9 cellular contexts compared by ENCODE assay signal in genomic region chr11:107927559-107927958, GRCh38. TPM values are rescaled to one million over a fixed set of nuclear protein-coding genes. Genes with fewer than 3 reads are reported as not detected.
DNase-seq lines count a peak whose midpoint lies in the region; ATAC-seq and TF ChIP-seq lines count a peak whose summit lies in the region.
"Had no signal": no experiment of that assay in that cellular context is flagged by ENCODE, and none has a peak within 500 bp of the region (broad histone marks: within the 10 kb centered on the region; RNA-seq: fewer than 3 reads in every experiment).

No MANE protein-coding gene starts in this region.

- no peaks in the 10 kb centered on the region for H3K27me3 ChIP-seq in NT2/D1 (ENCODE audit: insufficient read depth, insufficient read length)
- peaks cover 10 to 12% of the 10 kb centered on the region in 2 donors for H3K27me3 ChIP-seq in duodenal mucosa (ENCODE audit: control insufficient read depth in 1 of 2, insufficient read depth in 2 of 2, low read length in 2 of 2)
- no peaks in the 10 kb centered on the region for H3K27me3 ChIP-seq in aorta (ENCODE audit: control insufficient read depth in 1 of 2, insufficient read depth in 2 of 2, low read length in 1 of 2)

- no peak for ATAC-seq in aorta (ENCODE audit: low FRiP score)

- H3K4me3 ChIP-seq in NT2/D1 (ENCODE audit: insufficient read length, low read depth) (peak overlapping the region; percentile 11), duodenal mucosa (ENCODE audit: low read depth in 1 of 2, low read length in 2 of 2) (peak overlapping the region; percentile 10 to 56), aorta (ENCODE audit: low read length in 2 of 2) (no peak overlapping the region)
- H3K4me3 ChIP-seq: SJSA1 had no signal

- peaks cover 19% of the 10 kb centered on the region for H3K4me1 Mint-ChIP-seq in neural crest cell

- H3K27ac ChIP-seq in duodenal mucosa (ENCODE audit: low read depth, low read length): no peak overlapping the region
- H3K27ac ChIP-seq in aorta (ENCODE audit: low read depth in 1 of 2, low read length in 2 of 2): no peak overlapping the region
- H3K27ac ChIP-seq: SJSA1 had no signal

- DNase-seq in ELF-1 (ENCODE audit: low read depth, low spot score) (peak; percentile 5), NT2/D1 (ENCODE audit: low read depth, low spot score) (no peak), neural crest cell (ENCODE audit: low read depth, low spot score) (no peak), nucleus accumbens (lab: John Stamatoyannopoulos, UW) (no peak), NCI-H2196 (lab: John Stamatoyannopoulos, UW; ENCODE audit: unreplicated experiment) (no peak), aorta (no peak)
- no peak for DNase-seq in stimulated activated CD4-positive, alpha-beta T cell treated with anti-CD3 and anti-CD28 coated beads, Interleukin-4, amount 100 ng/mL, for 24 hours

- H3K9me3 ChIP-seq in NT2/D1 (ENCODE audit: insufficient read depth, low read length) (no peaks in the 10 kb centered on the region), duodenal mucosa (ENCODE audit: control insufficient read depth in 1 of 2, low read length in 2 of 2) (no peaks in the 10 kb centered on the region), aorta (ENCODE audit: control insufficient read depth, low read length) (peaks cover 1% of the 10 kb centered on the region)
- H3K9me3 ChIP-seq: SJSA1 had no signal

- no peak overlapping the region for H3K27ac Mint-ChIP-seq in neural crest cell (ENCODE audit: unreplicated experiment)

- H3K36me3 ChIP-seq in NT2/D1 (ENCODE audit: insufficient read depth, insufficient read length, low read length): no peaks in the 10 kb centered on the region
- H3K36me3 ChIP-seq in duodenal mucosa (ENCODE audit: control insufficient read depth in 1 of 2, insufficient read depth in 2 of 2, low read length in 2 of 2): no peaks in the 10 kb centered on the region
- no peaks in the 10 kb centered on the region for H3K36me3 ChIP-seq in aorta (ENCODE audit: control insufficient read depth in 1 of 2, insufficient read depth in 2 of 2, low read length in 1 of 2)
- H3K36me3 ChIP-seq: SJSA1 had no signal

- H3K9me3 Mint-ChIP-seq in neural crest cell: no peaks in the 10 kb centered on the region

- H3K9ac ChIP-seq in NT2/D1 (ENCODE audit: insufficient read length, low read depth) (peak overlapping the region; percentile 42), duodenal mucosa (ENCODE audit: low read depth in 1 of 2, low read length in 2 of 2) (no peak overlapping the region)

- no peaks in the 10 kb centered on the region for H3K36me3 Mint-ChIP-seq in neural crest cell (ENCODE audit: low read depth)

- no peak for TF ChIP-seq CTCF in neural crest cell (conservative IDR thresholded peaks at IDR 0.05)

- intact Hi-C loops in aorta (cut with DNase I): no loop called here

- no peaks in the 10 kb centered on the region for H3K4me1 ChIP-seq in NT2/D1 (ENCODE audit: insufficient read depth, insufficient read length)
- peaks cover 9 to 11% of the 10 kb centered on the region in 2 donors for H3K4me1 ChIP-seq in duodenal mucosa (ENCODE audit: control insufficient read depth in 1 of 2, insufficient read depth in 2 of 2, low read length in 2 of 2)
- H3K4me1 ChIP-seq in aorta (ENCODE audit: control insufficient read depth in 1 of 2, insufficient read depth in 2 of 2, low read length in 2 of 2): no peaks in the 10 kb centered on the region

- 82 to 87% methylated on average over 5 of the region's 5 CpGs for WGBS in aorta, 2 donors

- H3K4me3 Mint-ChIP-seq in neural crest cell: peak overlapping the region; percentile 88

- peaks cover 24% of the 10 kb centered on the region for H3K27me3 Mint-ChIP-seq in neural crest cell (ENCODE audit: low read depth)

RNA-seq across cellular contexts. Expression of gene RAB39A, which starts 0.7 kb away (rescaled TPM):
- 10.8 and 11.3 TPM in 2 replicates for total RNA-seq in neural crest cell
- 1 to 10 TPM; 2.0 to 2.5 TPM for total RNA-seq in aorta
- 1 to 10 TPM in 1 of 2 donors, not detected in 1; 3.8 TPM for polyA plus RNA-seq in aorta
- total RNA-seq: SJSA1 had no signal

Comparison
In these comparisons a context has a peak if more than half of its experiments do, and no peak if none do; other contexts are left out.
1. H3K4me3 ChIP-seq: peak in NT2/D1 (single experiment) and duodenal mucosa (2 of 2); none in aorta (0 of 2).